ENCODE assay signal across 8 cellular contexts in genomic region chr7:76676890-76677289, GRCh38. TPM values are rescaled to one million over a fixed set of nuclear protein-coding genes. Genes with fewer than 3 reads are reported as not detected.
DNase-seq lines count a peak whose midpoint lies in the region; ATAC-seq, FAIRE-seq and TF ChIP-seq lines count a peak whose summit lies in the region.
"Not testable (repeated sequence)": the region's sequence is repeated elsewhere in the genome, so short reads cannot be mapped to it uniquely, and the experiment has no call there.
"Had no signal": no experiment of that assay in that cellular context is flagged by ENCODE, and none has a peak within 500 bp of the region (broad histone marks: within the 10 kb centered on the region; RNA-seq: fewer than 3 reads in every experiment).

No MANE protein-coding gene starts in this region.

- DNase-seq in Calu3; bronchial epithelial cell (ENCODE audit: low read depth); HepG2 (ENCODE audit: low spot score); upper lobe of right lung: not testable (repeated sequence)
- DNase-seq in Karpas-422 (peak; percentile 49), NOMO-1 treated with DMSO at 0.1 percent for 48 hours (lab: John Stamatoyannopoulos, UW; ENCODE audit: unreplicated experiment) (peak; percentile 50), pons (ENCODE audit: low spot score) (peak; percentile 19)

- in situ Hi-C loops in HepG2 (cut with HindIII; ENCODE audit: extremely low pct_ligation_motif_present, low pct_unique_long_range_greater_than_20kb) = not testable (repeated sequence)

- H3K9me3 Mint-ChIP-seq in Calu3 (ENCODE audit: low read depth, unreplicated experiment) = not testable (repeated sequence)

- CTCF ChIA-PET in Calu3 (lab: Charles Lee); HepG2 (lab: Yijun Ruan, JAX; ENCODE audit: low intra/inter-chr PET ratio, low total read pairs): not testable (repeated sequence)

- not testable (repeated sequence) for H3K79me2 ChIP-seq in Karpas-422 (ENCODE audit: low read length); HepG2 (ENCODE audit: insufficient read depth, low read length)

- TF ChIP-seq CTCF in Calu3 (IDR thresholded peaks at IDR 0.05; ENCODE audit: unreplicated experiment); bronchial epithelial cell (IDR thresholded peaks at IDR 0.05; ENCODE audit: insufficient read depth, low read length, severe bottlenecking); HepG2 (CRISPR knock-in tag; IDR thresholded peaks at IDR 0.05); upper lobe of right lung (IDR thresholded peaks at IDR 0.05): not testable (repeated sequence)

- not testable (repeated sequence) for H4K20me1 ChIP-seq in Karpas-422 (ENCODE audit: insufficient read depth, low read depth, low read length); HepG2 (ENCODE audit: insufficient read depth, low read length)

- POLR2A ChIA-PET in HepG2 (lab: Yijun Ruan, JAX) = not testable (repeated sequence)

- not testable (repeated sequence) for H3K9ac ChIP-seq in Karpas-422 (ENCODE audit: low read length); HepG2 (ENCODE audit: insufficient read depth, low read depth, low read length)

- H3K4me1 ChIP-seq in Karpas-422 (ENCODE audit: low read length) (peaks cover 12% of the 10 kb centered on the region), HepG2 (ENCODE audit: insufficient read depth, low read length) (peaks cover 14% of the 10 kb centered on the region)
- H3K4me1 ChIP-seq in upper lobe of right lung = not testable (repeated sequence)

- H3K36me3 Mint-ChIP-seq in Calu3 (ENCODE audit: insufficient read depth, unreplicated experiment) = not testable (repeated sequence)

- not testable (repeated sequence) for TF ChIP-seq EP300 in HepG2 (IDR thresholded peaks at IDR 0.05; ENCODE audit: low read depth in 2 of 2, low read length in 2 of 2); HepG2 (CRISPR knock-in tag; IDR thresholded peaks at IDR 0.05; ENCODE audit: borderline replicate concordance)

- 48% methylated on average over 1 of the region's 1 CpG for WGBS in HepG2 (ENCODE audit: low lambda C conversion rate)

- not testable (repeated sequence) for H3K4me3 Mint-ChIP-seq in Calu3 (ENCODE audit: low read depth, unreplicated experiment)

- not testable (repeated sequence) for H3K36me3 ChIP-seq in Karpas-422 (ENCODE audit: insufficient read depth, low read length); bronchial epithelial cell (ENCODE audit: control insufficient read depth, insufficient read depth, low read length); HepG2 (replicated peaks in 1 of 2; ENCODE audit: control insufficient read depth in 1 of 2, insufficient read depth in 2 of 2, low read length in 2 of 2); upper lobe of right lung

- intact Hi-C loops in Calu3 (cut with micrococcal nuclease; ENCODE audit: unreplicated experiment); HepG2 (cut with micrococcal nuclease; ENCODE audit: unreplicated experiment); upper lobe of right lung (cut with DNase I): not testable (repeated sequence)

- H3K9me3 ChIP-seq in Karpas-422 (ENCODE audit: low read length); HepG2 (ENCODE audit: low read length); upper lobe of right lung: not testable (repeated sequence)

- peaks cover 25% of the 10 kb centered on the region for H3K4me1 Mint-ChIP-seq in Calu3 (ENCODE audit: low read depth, unreplicated experiment)

- not testable (repeated sequence) for H3K27me3 ChIP-seq in Karpas-422 (ENCODE audit: low read length); bronchial epithelial cell (ENCODE audit: control insufficient read depth, insufficient read depth, low read length); HepG2 (ENCODE audit: control insufficient read depth in 1 of 2, insufficient read depth in 2 of 2, low read length in 2 of 2); upper lobe of right lung

- H3K27me3 Mint-ChIP-seq in Calu3 (ENCODE audit: unreplicated experiment) = not testable (repeated sequence)

- not testable (repeated sequence) for H3K4me3 ChIP-seq in Karpas-422 (ENCODE audit: low read length); bronchial epithelial cell (ENCODE audit: low read depth, low read length); HepG2 (replicated peaks in 1 of 3; ENCODE audit: insufficient read depth in 1 of 3, low read depth in 2 of 3, low read length in 3 of 3); upper lobe of right lung

- H2AFZ ChIP-seq in Karpas-422 (ENCODE audit: low read length); HepG2 (ENCODE audit: low read length): not testable (repeated sequence)

- not testable (repeated sequence) for H3K9me2 ChIP-seq in Karpas-422 (replicated peaks; ENCODE audit: insufficient read depth, low read length)

- 0 out of 2 replicates have a peak overlapping the region, but pooled peaks have one; percentile 51 for H3K27ac ChIP-seq in Karpas-422 (ENCODE audit: low read length)
- H3K27ac ChIP-seq in HepG2 (ENCODE audit: extremely low read length, insufficient read depth, low read length); upper lobe of right lung: not testable (repeated sequence)

- FAIRE-seq in bronchial epithelial cell (lab: Jason Lieb, UNC) (peak; percentile 28), HepG2 (lab: Jason Lieb, UNC) (peak; percentile 12)

- not testable (repeated sequence) for TF ChIP-seq RAD21 in HepG2 (CRISPR knock-in tag; IDR thresholded peaks at IDR 0.05)

- not testable (repeated sequence) for ATAC-seq in HepG2
- peak; percentile 59 for ATAC-seq in upper lobe of right lung

- not testable (repeated sequence) for BruUV-seq in Calu3 (replicated peaks; lab: Mats Ljungman, UMichigan); HepG2 (replicated peaks; lab: Mats Ljungman, UMichigan)

- TF ChIP-seq POLR2A in HepG2 (IDR thresholded peaks at IDR 0.05; ENCODE audit: insufficient read depth in 1 of 2, low read depth in 2 of 2, low read length in 2 of 2) = not testable (repeated sequence)

- peak overlapping the region; percentile 72 for H3K27ac Mint-ChIP-seq in Calu3 (ENCODE audit: unreplicated experiment)

- not testable (repeated sequence) for H3K4me2 ChIP-seq in Karpas-422 (ENCODE audit: low read depth, low read length, poor library complexity, severe bottlenecking); HepG2 (ENCODE audit: low read depth, low read length)

RNA-seq across cellular contexts. Expression of gene POMZP3, which starts 49.8 kb away (rescaled TPM):
- 9.6 and 11.9 TPM in 2 replicates for total RNA-seq in Calu3 (2022)
- 1.4 and 3.0 TPM in 2 replicates for total RNA-seq in Karpas-422 (2014; rRNA removed; shearing (Covaris generic); ENCODE audit: low replicate concordance)
- 2.2 and 2.6 TPM in 2 replicates for total RNA-seq in bronchial epithelial cell
- total RNA-seq in HepG2 (2016; rRNA removed; fragmentation: Illumina TruSeq; extraction: Trizol) = 2.2 and 3.5 TPM in 2 replicates
- total RNA-seq in HepG2 (2016; cell fraction: cytosol; rRNA removed; fragmentation: Illumina TruSeq; extraction: Trizol; ENCODE audit: low read depth) = 4.3 and 5.0 TPM in 2 replicates
- 2.6 and 3.8 TPM in 2 replicates for total RNA-seq in HepG2 (2016; cell fraction: insoluble cytoplasmic fraction; rRNA removed; fragmentation: Illumina TruSeq; extraction: Trizol)
- total RNA-seq in HepG2 (2016; cell fraction: membrane; rRNA removed; fragmentation: Illumina TruSeq; extraction: Trizol) = 4.0 and 6.2 TPM in 2 replicates
- total RNA-seq in HepG2 (2016; cell fraction: nucleus; rRNA removed; fragmentation: Illumina TruSeq; extraction: Trizol) = 3.3 and 4.1 TPM in 2 replicates
- 1.5 and 1.9 TPM in 2 replicates for polyA plus RNA-seq in HepG2 (2011; rRNA removed)
- 0.81 and 1.2 TPM in 2 replicates for polyA plus RNA-seq in HepG2 (2011; cell fraction: cytosol; rRNA removed)
- polyA plus RNA-seq in HepG2 (2011; cell fraction: nucleus; rRNA removed) = 2.5 and 3.4 TPM in 2 replicates
- 2.3 and 2.4 TPM in 2 replicates for polyA plus RNA-seq in HepG2 (2012)
- polyA plus RNA-seq in HepG2 (2016; cell fraction: cytosol; fragmentation: Illumina TruSeq; extraction: Trizol; ENCODE audit: low read depth) = 8.2 and 8.8 TPM in 2 replicates
- polyA plus RNA-seq in HepG2 (2016; cell fraction: insoluble cytoplasmic fraction; fragmentation: Illumina TruSeq; extraction: Trizol; ENCODE audit: low read depth) = 4.9 and 5.2 TPM in 2 replicates
- 10.1 and 10.4 TPM in 2 replicates for polyA plus RNA-seq in HepG2 (2016; cell fraction: membrane; fragmentation: Illumina TruSeq; extraction: Trizol; ENCODE audit: low read depth)
- polyA plus RNA-seq in HepG2 (2016; cell fraction: nucleus; fragmentation: Illumina TruSeq; extraction: Trizol; ENCODE audit: insufficient read depth, low read depth) = 6.4 and 6.9 TPM in 2 replicates
- 5.7 and 15.4 TPM in 2 replicates for polyA minus RNA-seq in HepG2 (2011; rRNA and poly(A)+ RNA removed; ENCODE audit: low replicate concordance)
- polyA minus RNA-seq in HepG2 (2011; cell fraction: cytosol; rRNA and poly(A)+ RNA removed) = 1.6 and 2.2 TPM in 2 replicates
- polyA minus RNA-seq in HepG2 (2011; cell fraction: nucleus; rRNA and poly(A)+ RNA removed) = 5.8 and 6.7 TPM in 2 replicates
- total RNA-seq in upper lobe of right lung = 12.0 TPM
- total RNA-seq: G401 had no signal
